Comparison of ENCODE assay signal across 16 cellular contexts in the genomic region with DNA sequence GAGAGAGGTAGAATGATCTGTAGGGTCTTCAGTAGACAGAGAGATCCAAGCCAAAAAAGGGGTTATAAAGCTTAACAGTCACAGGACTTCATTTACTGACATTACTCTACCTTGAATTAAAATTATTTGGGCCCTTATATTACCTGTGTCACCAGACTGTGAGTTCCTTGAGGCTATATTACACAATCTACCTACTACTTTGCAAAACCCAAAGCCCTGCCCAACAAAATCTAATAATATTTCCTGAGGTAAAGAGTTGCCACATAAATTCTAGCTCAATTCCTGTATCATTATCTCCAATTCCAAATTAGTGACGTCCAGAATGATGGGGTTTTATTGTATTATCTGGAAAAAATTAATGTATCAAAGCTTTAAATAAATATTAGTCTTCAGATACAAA. TPM values are rescaled to one million over a fixed set of nuclear protein-coding genes. Genes with fewer than 3 reads are reported as not detected.
DNase-seq lines count a peak whose midpoint lies in the region; ATAC-seq, FAIRE-seq and TF ChIP-seq lines count a peak whose summit lies in the region.
"Had no signal": no experiment of that assay in that cellular context is flagged by ENCODE, and none has a peak within 500 bp of the region (broad histone marks: within the 10 kb centered on the region; RNA-seq: fewer than 3 reads in every experiment).

No MANE protein-coding gene starts in this region.

- TF ChIP-seq CTCF in type B pancreatic cell (conservative IDR thresholded peaks at IDR 0.05) = no peak

- no peak overlapping the region for H2AK5ac ChIP-seq in mesenchymal stem cell (ENCODE audit: low read length, severe bottlenecking)

- H3K36me3 Mint-ChIP-seq in activated naive CD4-positive, alpha-beta T cell treated with anti-CD3 and anti-CD28 coated beads, Interleukin-2, amount 50 U/mL, for 24 hours = peaks cover 25% of the 10 kb centered on the region
- peaks cover 37 to 39% of the 10 kb centered on the region in 2 donors for H3K36me3 Mint-ChIP-seq in activated naive CD4-positive, alpha-beta T cell treated with anti-CD3 and anti-CD28 coated beads, Interleukin-2, amount 50 U/mL, for 72 hours
- H3K36me3 Mint-ChIP-seq in activated T-helper 2 cell treated with anti-CD3 and anti-CD28 coated beads, Interferon-gamma antibody, Interleukin-2, Interleukin-4, amounts not matched to agents 10 μg/mL and 5 μg/mL and 100 μg/mL, durations not matched to agents 14 hours and 24 hours and 36 hours (ENCODE audit: low read depth) = peaks cover 48% of the 10 kb centered on the region
- peaks cover 36% of the 10 kb centered on the region for H3K36me3 Mint-ChIP-seq in type B pancreatic cell

- no peak overlapping the region for H3K27ac Mint-ChIP-seq in activated naive CD4-positive, alpha-beta T cell treated with anti-CD3 and anti-CD28 coated beads, Interleukin-2, amount 50 U/mL, for 24 hours
- H3K27ac Mint-ChIP-seq in activated naive CD4-positive, alpha-beta T cell treated with anti-CD3 and anti-CD28 coated beads, Interleukin-2, amount 50 U/mL, for 72 hours = no peak overlapping the region
- H3K27ac Mint-ChIP-seq in activated T-helper 2 cell treated with anti-CD3 and anti-CD28 coated beads, Interferon-gamma antibody, Interleukin-2, Interleukin-4, amounts not matched to agents 10 μg/mL and 5 μg/mL and 100 μg/mL, durations not matched to agents 14 hours and 24 hours and 36 hours = no peak overlapping the region
- no peak overlapping the region for H3K27ac Mint-ChIP-seq in type B pancreatic cell

- H2AFZ ChIP-seq in mesenchymal stem cell (ENCODE audit: low read depth, low read length) = no peak overlapping the region

- no peak for ATAC-seq in activated naive CD4-positive, alpha-beta T cell treated with anti-CD3 and anti-CD28 coated beads, Interleukin-2, amount 50 U/mL, for 72 hours
- no peak for ATAC-seq in GM18909 (IDR thresholded peaks at IDR 0.05; ENCODE audit: poor library complexity, unreplicated experiment)
- ATAC-seq: body of pancreas, left lobe of liver had no signal

- H3K27ac ChIP-seq in mesenchymal stem cell (ENCODE audit: low read length, poor library complexity, severe bottlenecking) = no peak overlapping the region
- H3K27ac ChIP-seq in effector memory CD4-positive, alpha-beta T cell (ENCODE audit: insufficient read depth, low read length, poor library complexity, severe bottlenecking) = no peak overlapping the region
- H3K27ac ChIP-seq: body of pancreas, ovary, vagina had no signal

- no CpG with 5 or more reads among the region's 1 CpG for WGBS in mesenchymal stem cell

- H3K4me2 ChIP-seq in mesenchymal stem cell (ENCODE audit: low read length, poor library complexity, severe bottlenecking) = no peak overlapping the region

- no peaks in the 10 kb centered on the region for H3K9me3 Mint-ChIP-seq in activated naive CD4-positive, alpha-beta T cell treated with anti-CD3 and anti-CD28 coated beads, Interleukin-2, amount 50 U/mL, for 24 hours
- no peaks in the 10 kb centered on the region for H3K9me3 Mint-ChIP-seq in activated naive CD4-positive, alpha-beta T cell treated with anti-CD3 and anti-CD28 coated beads, Interleukin-2, amount 50 U/mL, for 72 hours
- H3K9me3 Mint-ChIP-seq in activated T-helper 2 cell treated with anti-CD3 and anti-CD28 coated beads, Interferon-gamma antibody, Interleukin-2, Interleukin-4, amounts not matched to agents 10 μg/mL and 5 μg/mL and 100 μg/mL, durations not matched to agents 14 hours and 24 hours and 36 hours = no peaks in the 10 kb centered on the region
- no peaks in the 10 kb centered on the region for H3K9me3 Mint-ChIP-seq in type B pancreatic cell

- no peaks in the 10 kb centered on the region for H3K27me3 ChIP-seq in mesenchymal stem cell (ENCODE audit: control insufficient read depth in 1 of 2, insufficient read depth in 1 of 2, low read length in 2 of 2)
- H3K27me3 ChIP-seq in effector memory CD4-positive, alpha-beta T cell (replicated peaks; ENCODE audit: control insufficient read depth, insufficient read depth, low read length, poor library complexity, severe bottlenecking) = no peaks in the 10 kb centered on the region
- H3K27me3 ChIP-seq: body of pancreas, ovary, vagina had no signal

- DNase-seq in activated naive CD4-positive, alpha-beta T cell treated with anti-CD3 and anti-CD28 coated beads, Interleukin-2, amount 50 U/mL, for 72 hours (ENCODE audit: low spot score in 2 of 2) = no peak
- no peak for DNase-seq in activated T-helper 2 cell treated with anti-CD3 and anti-CD28 coated beads, Interferon-gamma antibody, Interleukin-2, Interleukin-4, amounts not matched to agents 10 μg/mL and 5 μg/mL and 100 μg/mL, durations not matched to agents 14 hours and 24 hours and 36 hours (ENCODE audit: low spot score)
- DNase-seq in mesenchymal stem cell = no peak
- no peak for DNase-seq in type B pancreatic cell (ENCODE audit: extremely low spot score, unreplicated experiment)
- DNase-seq in urothelium cell line (ENCODE audit: low spot score) = no peak
- DNase-seq in effector memory CD4-positive, alpha-beta T cell = no peak
- DNase-seq: body of pancreas, DMS79 treated with DMSO at 0.1 percent for 48 hours, GOT3, NCI-H1048, ovary had no signal

- H3K23ac ChIP-seq in mesenchymal stem cell (ENCODE audit: low read length in 2 of 2) = no peak overlapping the region

- FAIRE-seq in urothelium cell line (lab: Jason Lieb, UNC) = no peak
- FAIRE-seq: GM12891 had no signal

- no peak overlapping the region for H2BK12ac ChIP-seq in mesenchymal stem cell (ENCODE audit: low read length in 2 of 2)

- no peak overlapping the region for H3K18ac ChIP-seq in mesenchymal stem cell (ENCODE audit: low read depth in 1 of 2, low read length in 2 of 2)

- no peak overlapping the region for H3K4ac ChIP-seq in mesenchymal stem cell (ENCODE audit: low read depth in 1 of 2, low read length in 2 of 2)

- H4K8ac ChIP-seq in mesenchymal stem cell (ENCODE audit: low read length) = no peak overlapping the region

- H3K27me3 Mint-ChIP-seq in activated naive CD4-positive, alpha-beta T cell treated with anti-CD3 and anti-CD28 coated beads, Interleukin-2, amount 50 U/mL, for 24 hours = no peaks in the 10 kb centered on the region
- H3K27me3 Mint-ChIP-seq in activated T-helper 2 cell treated with anti-CD3 and anti-CD28 coated beads, Interferon-gamma antibody, Interleukin-2, Interleukin-4, amounts not matched to agents 10 μg/mL and 5 μg/mL and 100 μg/mL, durations not matched to agents 14 hours and 24 hours and 36 hours (ENCODE audit: low read depth) = no peaks in the 10 kb centered on the region
- H3K27me3 Mint-ChIP-seq in type B pancreatic cell = no peaks in the 10 kb centered on the region

- no peaks in the 10 kb centered on the region for H3K9me3 ChIP-seq in mesenchymal stem cell (ENCODE audit: control insufficient read depth, low read length)
- no peaks in the 10 kb centered on the region for H3K9me3 ChIP-seq in effector memory CD4-positive, alpha-beta T cell (ENCODE audit: control insufficient read depth, low read length)
- H3K9me3 ChIP-seq: body of pancreas, ovary, vagina had no signal

- H3K4me3 Mint-ChIP-seq in activated naive CD4-positive, alpha-beta T cell treated with anti-CD3 and anti-CD28 coated beads, Interleukin-2, amount 50 U/mL, for 24 hours = peak overlapping the region; percentile 81
- peak overlapping the region; percentile 20 for H3K4me3 Mint-ChIP-seq in activated T-helper 2 cell treated with anti-CD3 and anti-CD28 coated beads, Interferon-gamma antibody, Interleukin-2, Interleukin-4, amounts not matched to agents 10 μg/mL and 5 μg/mL and 100 μg/mL, durations not matched to agents 14 hours and 24 hours and 36 hours (ENCODE audit: low read depth)
- H3K4me3 Mint-ChIP-seq in type B pancreatic cell = peak overlapping the region; percentile 46

- no peak overlapping the region for H2BK120ac ChIP-seq in mesenchymal stem cell (ENCODE audit: low read depth, low read length)

- peaks cover 3 to 31% of the 10 kb centered on the region in 2 experiments for H3K36me3 ChIP-seq in mesenchymal stem cell (ENCODE audit: control insufficient read depth in 1 of 2, insufficient read depth in 2 of 2, low read depth in 1 of 2, low read length in 2 of 2)
- no peaks in the 10 kb centered on the region for H3K36me3 ChIP-seq in effector memory CD4-positive, alpha-beta T cell (ENCODE audit: control insufficient read depth, insufficient read depth, low read length)
- H3K36me3 ChIP-seq: ovary, vagina had no signal

- H2BK5ac ChIP-seq in mesenchymal stem cell (ENCODE audit: low read depth, low read length, poor library complexity, severe bottlenecking) = no peak overlapping the region

- peaks cover 4% of the 10 kb centered on the region for H3K79me1 ChIP-seq in mesenchymal stem cell (replicated peaks; ENCODE audit: low read length, poor library complexity, severe bottlenecking)

- H3K14ac ChIP-seq in mesenchymal stem cell (ENCODE audit: low read length in 2 of 2) = no peak overlapping the region

- peaks cover 59% of the 10 kb centered on the region for H3K4me1 Mint-ChIP-seq in activated naive CD4-positive, alpha-beta T cell treated with anti-CD3 and anti-CD28 coated beads, Interleukin-2, amount 50 U/mL, for 24 hours
- peaks cover 53% of the 10 kb centered on the region for H3K4me1 Mint-ChIP-seq in activated T-helper 2 cell treated with anti-CD3 and anti-CD28 coated beads, Interferon-gamma antibody, Interleukin-2, Interleukin-4, amounts not matched to agents 10 μg/mL and 5 μg/mL and 100 μg/mL, durations not matched to agents 14 hours and 24 hours and 36 hours (ENCODE audit: low read depth)
- H3K4me1 Mint-ChIP-seq in type B pancreatic cell (ENCODE audit: unreplicated experiment) = peaks cover 29% of the 10 kb centered on the region

- no peak overlapping the region for H2BK15ac ChIP-seq in mesenchymal stem cell (ENCODE audit: low read depth, poor library complexity, severe bottlenecking)

- intact Hi-C loops in activated T-helper 2 cell treated with anti-CD3 and anti-CD28 coated beads, Interferon-gamma antibody, Interleukin-2, Interleukin-4, amounts not matched to agents 10 μg/mL and 5 μg/mL and 100 μg/mL, durations not matched to agents 14 hours and 24 hours and 36 hours (cut with micrococcal nuclease) = no loop called here

- H3K4me3 ChIP-seq in mesenchymal stem cell (ENCODE audit: insufficient read depth in 1 of 2, low read depth in 1 of 2, low read length in 2 of 2) = peak overlapping the region in 1 of 2 experiments; percentile 92
- no peak overlapping the region for H3K4me3 ChIP-seq in effector memory CD4-positive, alpha-beta T cell (ENCODE audit: insufficient read depth, low read depth, low read length, poor library complexity, severe bottlenecking)
- H3K4me3 ChIP-seq: body of pancreas had no signal

- H3K9ac ChIP-seq in mesenchymal stem cell (ENCODE audit: low read length) = peak overlapping the region; percentile 48

- H3K4me1 ChIP-seq in mesenchymal stem cell (ENCODE audit: control insufficient read depth, insufficient read depth, low read depth, low read length) = peaks cover 2% of the 10 kb centered on the region
- H3K4me1 ChIP-seq in effector memory CD4-positive, alpha-beta T cell (ENCODE audit: control insufficient read depth, insufficient read depth, low read length, poor library complexity, severe bottlenecking) = peaks cover 11% of the 10 kb centered on the region

- H4K91ac ChIP-seq in mesenchymal stem cell (ENCODE audit: low read length) = no peak overlapping the region

RNA-seq across cellular contexts. Expression of gene UBR1, which starts 1.9 kb away (rescaled TPM):
- 10 to 100 TPM; 31.0 to 32.1 TPM for total RNA-seq in activated naive CD4-positive, alpha-beta T cell treated with anti-CD3 and anti-CD28 coated beads, Interleukin-2, amount 50 U/mL, for 72 hours
- total RNA-seq in activated T-helper 2 cell treated with anti-CD3 and anti-CD28 coated beads, Interferon-gamma antibody, Interleukin-2, Interleukin-4, amounts not matched to agents 10 μg/mL and 5 μg/mL and 100 μg/mL, durations not matched to agents 14 hours and 24 hours and 36 hours = 36.0 and 36.7 TPM in 2 replicates
- polyA plus RNA-seq in mesenchymal stem cell (2013, experiment 1 of 2) = 7.5 TPM
- polyA plus RNA-seq in mesenchymal stem cell (2013, experiment 2 of 2) = 7.7 TPM
- total RNA-seq in type B pancreatic cell (ENCODE audit: low replicate concordance) = 21.1 and 28.3 TPM in 2 replicates

RNA-seq across cellular contexts. Expression of gene TMEM62, which starts 29.4 kb away (rescaled TPM):
- 10 to 100 TPM; 10.4 to 16.0 TPM for total RNA-seq in activated naive CD4-positive, alpha-beta T cell treated with anti-CD3 and anti-CD28 coated beads, Interleukin-2, amount 50 U/mL, for 72 hours
- 16.1 and 19.7 TPM in 2 replicates for total RNA-seq in activated T-helper 2 cell treated with anti-CD3 and anti-CD28 coated beads, Interferon-gamma antibody, Interleukin-2, Interleukin-4, amounts not matched to agents 10 μg/mL and 5 μg/mL and 100 μg/mL, durations not matched to agents 14 hours and 24 hours and 36 hours
- polyA plus RNA-seq in mesenchymal stem cell (2013, experiment 1 of 2) = 8.5 TPM
- polyA plus RNA-seq in mesenchymal stem cell (2013, experiment 2 of 2) = 8.7 TPM
- 11.5 and 22.1 TPM in 2 replicates for total RNA-seq in type B pancreatic cell (ENCODE audit: low replicate concordance)

Comparison
In these comparisons a context has a peak if more than half of its experiments do, and no peak if none do; other contexts are left out.
1. H3K4me3 Mint-ChIP-seq: peak in every context shown above with its lines; median percentile 81 in activated naive CD4-positive, alpha-beta T cell treated with anti-CD3 and anti-CD28 coated beads, Interleukin-2, amount 50 U/mL, for 24 hours; 46 in type B pancreatic cell; 20 in activated T-helper 2 cell treated with anti-CD3 and anti-CD28 coated beads, Interferon-gamma antibody, Interleukin-2, Interleukin-4, amounts not matched to agents 10 μg/mL and 5 μg/mL and 100 μg/mL, durations not matched to agents 14 hours and 24 hours and 36 hours.